In the genomic region with DNA sequence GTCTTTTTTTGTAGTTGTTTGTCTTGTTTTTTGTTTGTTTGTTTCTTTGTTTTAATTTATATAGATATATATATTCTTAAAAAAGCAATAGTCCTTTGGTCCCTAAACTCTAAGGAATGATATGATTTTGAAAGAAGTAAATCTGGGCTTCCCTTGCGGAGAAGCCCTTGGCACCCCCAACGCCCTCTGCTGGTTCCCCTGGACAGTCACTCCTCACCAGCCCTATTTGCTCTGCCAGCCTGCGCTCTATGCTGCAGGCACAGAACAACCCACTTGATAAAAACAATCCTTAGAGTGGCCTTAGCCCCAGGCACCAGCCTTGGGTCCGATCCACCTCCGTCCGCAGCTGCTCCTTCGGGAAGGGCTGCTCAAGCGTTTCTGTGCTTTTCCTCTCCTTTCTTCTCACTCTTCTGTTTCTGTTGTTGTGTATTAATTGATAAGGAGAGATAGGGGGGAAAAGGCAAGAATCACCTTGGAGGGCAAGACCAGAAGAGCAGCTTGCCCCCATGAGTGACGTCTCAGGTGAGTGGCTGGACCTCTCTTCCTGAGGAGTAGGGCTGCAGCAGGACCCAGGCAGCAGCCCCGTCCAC, we compare ENCODE assay signal across 8 cellular contexts. TPM values are rescaled to one million over a fixed set of nuclear protein-coding genes. Genes with fewer than 3 reads are reported as not detected.
DNase-seq lines count a peak whose midpoint lies in the region; ATAC-seq and TF ChIP-seq lines count a peak whose summit lies in the region.

No MANE protein-coding gene starts in this region.

- no peaks in the 10 kb centered on the region for H3K79me2 ChIP-seq in PC-3 (ENCODE audit: low read length)

- H3K27me3 ChIP-seq in PC-3 (ENCODE audit: low read length) (no peaks in the 10 kb centered on the region), left ventricle myocardium inferior (ENCODE audit: low read depth) (no peaks in the 10 kb centered on the region)

- H3K36me3 ChIP-seq in PC-3 (ENCODE audit: low read depth, low read length) (no peaks in the 10 kb centered on the region), left ventricle myocardium inferior (no peaks in the 10 kb centered on the region)

- TF ChIP-seq CTCF in PC-3 (conservative IDR thresholded peaks at IDR 0.05; ENCODE audit: low read depth, low read length) (peak; percentile 63), left ventricle myocardium inferior (IDR thresholded peaks at IDR 0.05; ENCODE audit: borderline replicate concordance) (peak; percentile 67)

- CTCF ChIA-PET in PC-3 (lab: Charles Lee), result no interaction called here

- no peaks in the 10 kb centered on the region for H4K20me1 ChIP-seq in PC-3 (ENCODE audit: low read length)

- no peak overlapping the region for H3K27ac ChIP-seq in PC-3 (ENCODE audit: low read length)
- H3K27ac ChIP-seq in left ventricle myocardium inferior (replicated peaks), result no peak overlapping the region

- H3F3A ChIP-seq in PC-3 (ENCODE audit: low read length, unreplicated experiment), result no peaks in the 10 kb centered on the region

- ATAC-seq in PC-3 (peak; percentile 80), HG03108 (IDR thresholded peaks at IDR 0.05; ENCODE audit: unreplicated experiment) (no peak)

- no peaks in the 10 kb centered on the region for H3K9me3 ChIP-seq in PC-3 (ENCODE audit: low read length)
- no peaks in the 10 kb centered on the region for H3K9me3 ChIP-seq in left ventricle myocardium inferior (replicated peaks)

- no peak overlapping the region for H3K4me2 ChIP-seq in PC-3 (ENCODE audit: low read length)

- BruUV-seq in PC-3 (replicated peaks; lab: Mats Ljungman, UMichigan), result no TSS peak

- H3K9ac ChIP-seq in PC-3 (ENCODE audit: low read length), result no peak overlapping the region

- intact Hi-C loops in PC-3 (cut with micrococcal nuclease), result loop anchor here (1.0 kb wide), 1 partner anchor 87 kb away; no protein-coding TSS in a partner anchor
- intact Hi-C loops in left ventricle myocardium inferior (cut with micrococcal nuclease), result no loop called here

- DNase-seq in SHP77 (lab: John Stamatoyannopoulos, UW) (peak; percentile 1 to 6), SHP77 treated with DMSO at 0.1 percent for 48 hours (lab: John Stamatoyannopoulos, UW) (no peak), PC-3 (peak; percentile 59), left ventricle myocardium inferior (peak; percentile 25), T1000 (lab: John Stamatoyannopoulos, UW) (no peak)
- peak; percentile 20 for DNase-seq in activated gamma-delta T cell treated with anti-CD3 and anti-CD28 coated beads, Interleukin-2, amount 50 U/mL, for 16 hours (ENCODE audit: low read depth)
- DNase-seq in stimulated activated CD4-positive, alpha-beta T cell treated with anti-CD3 and anti-CD28 coated beads, Interleukin-4, amount 100 ng/mL, for 48 hours (ENCODE audit: low read depth in 2 of 2), result peak; percentile 39 to 40

- no peak overlapping the region for H2AFZ ChIP-seq in PC-3 (ENCODE audit: low read length)

- H3K4me3 ChIP-seq in PC-3 (ENCODE audit: low read length) (no peak overlapping the region), left ventricle myocardium inferior (no peak overlapping the region)

- H3K9me2 ChIP-seq in PC-3 (replicated peaks; ENCODE audit: low read length), result no peaks in the 10 kb centered on the region

- POLR2A ChIA-PET in PC-3 (lab: Charles Lee; ENCODE audit: unreplicated experiment), result no interaction called here

- no peaks in the 10 kb centered on the region for H3K4me1 ChIP-seq in PC-3 (ENCODE audit: insufficient read depth, low read length)
- no peaks in the 10 kb centered on the region for H3K4me1 ChIP-seq in left ventricle myocardium inferior

RNA-seq across cellular contexts. Expression of a gene that starts 13.7 kb away (rescaled TPM):
- total RNA-seq in PC-3 (2014; rRNA removed) (not detected in 2 replicates), left ventricle myocardium inferior (43.6 TPM)

RNA-seq across cellular contexts. Expression of a gene that starts 33.9 kb away (rescaled TPM):
- total RNA-seq in PC-3 (2014; rRNA removed), result not detected in 2 replicates
- total RNA-seq in left ventricle myocardium inferior, result 1.5 TPM

RNA-seq across cellular contexts. Expression of a gene that starts 55.0 kb away (rescaled TPM):
- total RNA-seq in PC-3 (2014; rRNA removed) (1,963 and 2,296 TPM in 2 replicates), left ventricle myocardium inferior (1,009 TPM)

Comparison
In these comparisons a context has a peak if more than half of its experiments do, and no peak if none do; other contexts are left out.
1. DNase-seq: peak in SHP77 (2 of 2), PC-3 (single experiment), activated gamma-delta T cell treated with anti-CD3 and anti-CD28 coated beads, Interleukin-2, amount 50 U/mL, for 16 hours (single experiment), left ventricle myocardium inferior (single experiment) and stimulated activated CD4-positive, alpha-beta T cell treated with anti-CD3 and anti-CD28 coated beads, Interleukin-4, amount 100 ng/mL, for 48 hours (2 of 2); none in SHP77 treated with DMSO at 0.1 percent for 48 hours (single experiment) and T1000 (single experiment).
2. RNA of a gene that starts 13.7 kb away (total RNA-seq): 43.6 TPM in left ventricle myocardium inferior (single experiment); not detected in PC-3; every median in the first group is over 10 times any median in the second.